10 cellular contexts compared by ENCODE assay signal in the genomic region with DNA sequence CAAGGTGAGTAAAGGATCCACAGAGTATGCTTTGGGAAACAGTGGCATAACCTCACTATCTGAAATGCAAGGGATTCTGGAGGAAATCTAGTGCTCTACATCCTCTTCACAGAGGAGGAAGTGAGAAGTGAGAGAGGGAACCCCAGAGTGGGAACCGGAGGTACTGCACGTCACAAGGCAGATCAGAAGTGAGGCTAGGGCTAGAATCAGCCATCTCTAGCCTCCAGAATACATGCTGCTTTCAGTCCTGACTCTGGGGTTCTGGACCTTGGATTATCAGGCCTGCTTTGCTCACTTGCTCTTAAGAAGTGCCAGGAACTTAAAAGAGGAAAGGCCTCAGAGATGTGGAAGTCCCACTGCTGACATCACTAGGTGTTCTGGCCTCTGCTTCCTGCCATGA. TPM values are rescaled to one million over a fixed set of nuclear protein-coding genes. Genes with fewer than 3 reads are reported as not detected.
A peak's percentile ranks its signal among the peaks of the same experiment; 100 is the strongest.
DNase-seq lines count a peak whose midpoint lies in the region; ATAC-seq, FAIRE-seq and TF ChIP-seq lines count a peak whose summit lies in the region.
"Had no signal": no experiment of that assay in that cellular context is flagged by ENCODE, and none has a peak within 500 bp of the region (broad histone marks: within the 10 kb centered on the region; RNA-seq: fewer than 3 reads in every experiment).

No MANE protein-coding gene starts in this region.

- no peak for TF ChIP-seq RAD21 in GM12878 (IDR thresholded peaks at IDR 0.05; ENCODE audit: insufficient read depth, low read depth, low read length)

- H3K27me3 Mint-ChIP-seq in activated CD8-positive, alpha-beta T cell treated with anti-CD3 and anti-CD28 coated beads, Interleukin-2, amount 10 ng/mL, durations not matched to agents 7 days and 5 days (ENCODE audit: low read depth): no peaks in the 10 kb centered on the region

- H3K9me3 ChIP-seq in GM12878 (replicated peaks; ENCODE audit: control insufficient read depth, insufficient read depth, low read length): no peaks in the 10 kb centered on the region
- H3K9me3 ChIP-seq: colonic mucosa had no signal

- H3K27me3 ChIP-seq in GM12878 (replicated peaks in 1 of 2; ENCODE audit: control insufficient read depth in 2 of 2, insufficient read depth in 2 of 2, low read length in 1 of 2): no peaks in the 10 kb centered on the region; a peak in 1 of 4 replicates
- H3K27me3 ChIP-seq: colonic mucosa had no signal

- no peak for TF ChIP-seq EP300 in GM12878 (IDR thresholded peaks at IDR 0.05; ENCODE audit: borderline replicate concordance in 1 of 2, control insufficient read depth in 1 of 2, low read depth in 2 of 2, low read length in 2 of 2)

- SMC1A ChIA-PET in GM12878 (lab: Charles Lee; ENCODE audit: uncharacterized antibody, unreplicated experiment): no interaction called here

- H3K36me3 Mint-ChIP-seq in activated CD8-positive, alpha-beta T cell treated with anti-CD3 and anti-CD28 coated beads, Interleukin-2, amount 10 ng/mL, durations not matched to agents 7 days and 5 days (ENCODE audit: low read depth): no peaks in the 10 kb centered on the region
- H3K36me3 Mint-ChIP-seq: T-cell had no signal

- POLR2A ChIA-PET in GM10248 (lab: Yijun Ruan, JAX): no interaction called here
- POLR2A ChIA-PET in GM12878 (lab: Charles Lee): no interaction called here
- POLR2A ChIA-PET in activated CD8-positive, alpha-beta T cell treated with anti-CD3 and anti-CD28 coated beads, Interleukin-2, amount 10 ng/mL, durations not matched to agents 7 days and 5 days (lab: Charles Lee): no interaction called here

- intact Hi-C loops in GM12878 (cut with micrococcal nuclease; ENCODE audit: unreplicated experiment): no loop called here

- no peak for TF ChIP-seq POLR2A in GM12878 (IDR thresholded peaks at IDR 0.05; ENCODE audit: low read depth, low read length)

- CTCF ChIA-PET in GM10248 (lab: Yijun Ruan, JAX): no interaction called here
- CTCF ChIA-PET in GM12878 (lab: Yijun Ruan, JAX): no interaction called here
- CTCF ChIA-PET in activated CD8-positive, alpha-beta T cell treated with anti-CD3 and anti-CD28 coated beads, Interleukin-2, amount 10 ng/mL, durations not matched to agents 7 days and 5 days (lab: Charles Lee): no interaction called here

- no peak overlapping the region for H3K4me3 ChIP-seq in GM12878
- H3K4me3 ChIP-seq: colonic mucosa had no signal

- H3K4me2 ChIP-seq in GM12878 (ENCODE audit: control insufficient read depth, insufficient read depth): no peak overlapping the region

- H4K20me1 ChIP-seq in GM12878 (ENCODE audit: control insufficient read depth, insufficient read depth): no peaks in the 10 kb centered on the region

- no peaks in the 10 kb centered on the region for H3K4me1 ChIP-seq in GM12878 (ENCODE audit: control insufficient read depth, insufficient read depth, low read length)
- H3K4me1 ChIP-seq: colonic mucosa had no signal

- in situ Hi-C loops in GM12878 (cut with MboI): loop anchor here (25.0 kb wide), 2 partner anchors 661 to 1161 kb away; no protein-coding TSS in a partner anchor

- H3K4me3 Mint-ChIP-seq in activated CD8-positive, alpha-beta T cell treated with anti-CD3 and anti-CD28 coated beads, Interleukin-2, amount 10 ng/mL, durations not matched to agents 7 days and 5 days: no peak overlapping the region
- H3K4me3 Mint-ChIP-seq: T-cell had no signal

- no peaks in the 10 kb centered on the region for H3K79me2 ChIP-seq in GM12878 (ENCODE audit: control insufficient read depth, insufficient read depth, low read length)

- H3K9ac ChIP-seq in GM12878 (ENCODE audit: control insufficient read depth, insufficient read depth, low read length): no peak overlapping the region

- peak; percentile 59 for DNase-seq in GM10248 (ENCODE audit: extremely low spot score)
- DNase-seq in GM12878 (ENCODE audit: low read depth, low spot score): peak; percentile 27
- DNase-seq in COLO668 (lab: John Stamatoyannopoulos, UW; ENCODE audit: unreplicated experiment): no peak
- no peak for DNase-seq in stimulated activated naive CD4-positive, alpha-beta T cell (lab: John Stamatoyannopoulos, UW)
- no peak for DNase-seq in activated CD8-positive, alpha-beta T cell treated with anti-CD3 and anti-CD28 coated beads, Interleukin-2, amount 10 ng/mL, durations not matched to agents 7 days and 5 days
- DNase-seq in activated naive CD4-positive, alpha-beta T cell treated with Interleukin-2 at 50 U/mL for 16 hours: no peak
- DNase-seq: colonic mucosa had no signal

- RAD21 ChIA-PET in GM12878 (lab: Charles Lee; ENCODE audit: unreplicated experiment): no interaction called here

- no peaks in the 10 kb centered on the region for H3K36me3 ChIP-seq in GM12878 (ENCODE audit: control insufficient read depth in 2 of 2, insufficient read depth in 2 of 2, low read length in 1 of 2)
- H3K36me3 ChIP-seq: colonic mucosa had no signal

- H3K27ac Mint-ChIP-seq in activated CD8-positive, alpha-beta T cell treated with anti-CD3 and anti-CD28 coated beads, Interleukin-2, amount 10 ng/mL, durations not matched to agents 7 days and 5 days: no peak overlapping the region
- H3K27ac Mint-ChIP-seq: T-cell had no signal

- ATAC-seq in GM21367 (IDR thresholded peaks at IDR 0.05; ENCODE audit: unreplicated experiment) (peak; percentile 91), HG03280 (IDR thresholded peaks at IDR 0.05; ENCODE audit: unreplicated experiment) (peak; percentile 73), GM12878 (peak; percentile 97)
- ATAC-seq in activated CD8-positive, alpha-beta T cell treated with anti-CD3 and anti-CD28 coated beads, Interleukin-2, amount 10 ng/mL, durations not matched to agents 7 days and 5 days: no peak
- ATAC-seq: T-cell had no signal

- H2AFZ ChIP-seq in GM12878 (ENCODE audit: control insufficient read depth, low read depth, low read length): no peak overlapping the region

- H3K4me1 Mint-ChIP-seq in activated CD8-positive, alpha-beta T cell treated with anti-CD3 and anti-CD28 coated beads, Interleukin-2, amount 10 ng/mL, durations not matched to agents 7 days and 5 days (ENCODE audit: low read depth): no peaks in the 10 kb centered on the region
- H3K4me1 Mint-ChIP-seq: T-cell had no signal

- H3K27ac ChIP-seq in GM12878 (ENCODE audit: control insufficient read depth, insufficient read depth): no peak overlapping the region
- H3K27ac ChIP-seq: colonic mucosa had no signal

- no peak for FAIRE-seq in GM12878 (lab: Jason Lieb, UNC)

- no peaks in the 10 kb centered on the region for H3K9me3 Mint-ChIP-seq in activated CD8-positive, alpha-beta T cell treated with anti-CD3 and anti-CD28 coated beads, Interleukin-2, amount 10 ng/mL, durations not matched to agents 7 days and 5 days (ENCODE audit: insufficient read depth)
- H3K9me3 Mint-ChIP-seq: T-cell had no signal

- no TSS peak for BruUV-seq in GM12878 (replicated peaks; lab: Mats Ljungman, UMichigan)

- 0% methylated on average over 2 of the region's 2 CpGs for WGBS in GM12878 (ENCODE audit: insufficient coverage, insufficient replicate concordance, low lambda C conversion rate, missing lambda C conversion rate)

- TF ChIP-seq CTCF in GM10248 (IDR thresholded peaks at IDR 0.05; ENCODE audit: control extremely low read depth, extremely low read depth, low read depth, missing control alignments) (no peak), GM12878 (IDR thresholded peaks at IDR 0.05 in 2 of 3, conservative IDR thresholded peaks at IDR 0.05 in 1 of 3; ENCODE audit: control insufficient read depth in 2 of 3, extremely low read depth in 1 of 3, insufficient read depth in 1 of 3, low read depth in 3 of 3, low read length in 3 of 3) (no peak)

TF ChIP-seq in GM12878, 131 proteins besides CTCF, POLR2A, EP300 and RAD21 (continues in another document):
- no peak for TF ChIP-seq LARP7 (IDR thresholded peaks at IDR 0.05)

RNA-seq across cellular contexts. Expression of a gene that starts 25.7 kb away (rescaled TPM):
- not detected in 2 replicates for total RNA-seq in GM12878 (2013; cell fraction: nucleolus; rRNA removed)
- total RNA-seq in GM12878 (2014; rRNA removed) (0.11 TPM in 1 of 2 replicates, not detected in the other), GM12878 (2014; rRNA removed; fragmentation: Illumina TruSeq; extraction: Trizol) (0.09 TPM in 1 of 2 replicates, not detected in the other), GM12878 (2021) (0.85 and 1.1 TPM in 2 replicates)
- not detected for polyA plus RNA-seq in GM12878 (2011; ENCODE audit: low read depth)
- polyA plus RNA-seq in GM12878 (2011; rRNA removed) (0.04 and 0.10 TPM in 2 replicates), GM12878 (2014; fragmentation: Illumina TruSeq; extraction: Trizol) (0.07 TPM in 1 of 2 replicates, not detected in the other), GM12878 (2014; fragmentation: Nextera tagmentation; extraction: Ambion mirVana) (under 1 TPM; 0.05 to 0.11 TPM), GM12878 (2014; rRNA removed) (0.27 and 0.42 TPM in 2 replicates), GM12878 (2016; fragmentation: Nextera tagmentation; extraction: Ambion mirVana) (under 1 TPM; 0.17 to 0.26 TPM)
- polyA plus RNA-seq in GM12878 (2011; cell fraction: cytosol; rRNA removed): 0.09 and 0.17 TPM in 2 replicates
- polyA plus RNA-seq in GM12878 (2011; cell fraction: nucleus; rRNA removed): 0.30 and 0.50 TPM in 2 replicates
- polyA plus RNA-seq in GM12878 (2012): 0.24 and 0.32 TPM in 2 replicates
- polyA minus RNA-seq in GM12878 (2011; rRNA and poly(A)+ RNA removed): 0.05 TPM in 1 of 2 replicates, not detected in the other
- polyA minus RNA-seq in GM12878 (2011; cell fraction: cytosol; rRNA and poly(A)+ RNA removed): not detected in 2 replicates
- polyA minus RNA-seq in GM12878 (2011; cell fraction: nucleus; rRNA and poly(A)+ RNA removed): 0.36 and 0.48 TPM in 2 replicates
- under 1 TPM in 1 of 2 experiments, not detected in 1; 0.26 TPM for total RNA-seq in activated CD8-positive, alpha-beta T cell treated with anti-CD3 and anti-CD28 coated beads, Interleukin-2, amount 10 ng/mL, durations not matched to agents 7 days and 5 days

RNA-seq across cellular contexts. Expression of a gene that starts 55.6 kb away (rescaled TPM):
- not detected in 2 replicates for total RNA-seq in GM12878 (2013; cell fraction: nucleolus; rRNA removed)
- total RNA-seq in GM12878 (2014; rRNA removed) (1.3 TPM in 1 of 2 replicates, not detected in the other), GM12878 (2014; rRNA removed; fragmentation: Illumina TruSeq; extraction: Trizol) (0.45 and 0.83 TPM in 2 replicates), GM12878 (2021) (not detected in 2 replicates)
- polyA plus RNA-seq in GM12878 (2011; ENCODE audit: low read depth): not detected
- polyA plus RNA-seq in GM12878 (2011; rRNA removed) (0.54 TPM in 1 of 2 replicates, not detected in the other), GM12878 (2014; fragmentation: Illumina TruSeq; extraction: Trizol) (0.26 and 0.87 TPM in 2 replicates), GM12878 (2014; fragmentation: Nextera tagmentation; extraction: Ambion mirVana) (under 1 TPM in 1 of 2 experiments, not detected in 1; 0.07 TPM), GM12878 (2014; rRNA removed) (0.13 and 0.22 TPM in 2 replicates), GM12878 (2016; fragmentation: Nextera tagmentation; extraction: Ambion mirVana) (under 1 TPM in 1 of 2 experiments, not detected in 1; 0.32 TPM)
- polyA plus RNA-seq in GM12878 (2011; cell fraction: cytosol; rRNA removed): 0.07 and 0.10 TPM in 2 replicates
- not detected in 2 replicates for polyA plus RNA-seq in GM12878 (2011; cell fraction: nucleus; rRNA removed)
- polyA plus RNA-seq in GM12878 (2012): 0.31 and 1.7 TPM in 2 replicates
- 0.15 and 0.22 TPM in 2 replicates for polyA minus RNA-seq in GM12878 (2011; rRNA and poly(A)+ RNA removed)
- polyA minus RNA-seq in GM12878 (2011; cell fraction: cytosol; rRNA and poly(A)+ RNA removed): not detected in 2 replicates
- polyA minus RNA-seq in GM12878 (2011; cell fraction: nucleus; rRNA and poly(A)+ RNA removed): 0.48 TPM in 2 replicates
- not detected for total RNA-seq in activated CD8-positive, alpha-beta T cell treated with anti-CD3 and anti-CD28 coated beads, Interleukin-2, amount 10 ng/mL, durations not matched to agents 7 days and 5 days

Comparison
In these comparisons a context has a peak if more than half of its experiments do, and no peak if none do; other contexts are left out.
1. DNase-seq: peak in GM10248 (single experiment) and GM12878 (single experiment); none in COLO668 (single experiment), stimulated activated naive CD4-positive, alpha-beta T cell (0 of 6), activated CD8-positive, alpha-beta T cell treated with anti-CD3 and anti-CD28 coated beads, Interleukin-2, amount 10 ng/mL, durations not matched to agents 7 days and 5 days (single experiment) and activated naive CD4-positive, alpha-beta T cell treated with Interleukin-2 at 50 U/mL for 16 hours (single experiment).